In the genomic region with DNA sequence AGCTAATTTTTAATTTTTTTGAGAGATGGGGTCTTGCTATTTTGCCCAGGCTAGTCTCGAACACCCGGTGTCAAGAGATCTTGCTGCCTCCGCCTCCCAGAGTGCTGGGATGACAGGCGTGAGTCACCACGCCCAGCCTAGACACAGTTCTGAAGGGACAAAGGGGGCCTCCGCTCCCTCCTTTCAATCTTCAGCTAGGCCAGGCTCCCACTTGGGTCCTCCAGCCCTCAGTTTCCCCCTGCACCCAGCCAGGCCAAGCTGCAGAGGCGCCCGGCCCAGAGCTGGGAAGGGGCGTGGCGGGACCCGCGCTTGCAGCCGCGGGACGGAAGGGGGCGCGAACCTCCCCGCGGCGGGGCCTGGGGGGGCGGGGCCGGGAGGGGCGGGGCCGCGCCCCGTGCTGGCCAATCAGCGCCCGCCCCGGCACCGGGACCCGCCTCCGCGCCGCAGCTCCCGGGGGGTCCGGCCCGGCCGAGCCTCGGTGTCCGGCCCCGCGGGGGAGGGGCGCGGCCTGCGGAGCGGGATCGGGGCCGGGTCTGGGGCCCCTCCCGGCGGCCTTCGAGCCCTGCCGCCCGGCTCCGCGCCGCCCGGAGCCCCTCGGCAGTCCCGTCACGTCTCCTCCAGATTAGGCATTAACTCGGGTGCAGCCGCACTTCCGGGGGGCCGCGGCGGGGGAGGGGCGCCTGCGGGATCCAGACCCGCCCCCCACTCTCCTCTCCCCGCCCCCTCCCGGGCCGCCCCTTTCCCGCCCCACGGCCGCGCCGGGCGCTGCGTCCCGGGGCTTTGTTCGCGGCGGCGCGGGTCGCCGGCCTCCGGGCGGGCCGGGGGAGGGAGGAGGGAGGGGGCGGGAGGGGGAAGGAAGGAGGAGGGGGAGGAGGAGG, we compare ENCODE assay signal across 1 cellular context.
TF ChIP-seq lines count a peak whose summit lies in the region.

No MANE protein-coding gene starts in this region.

TF ChIP-seq in H1, 55 proteins besides CTCF, POLR2A, EP300 and RAD21:
- TF ChIP-seq CTBP2 (IDR thresholded peaks at IDR 0.05; ENCODE audit: borderline replicate concordance, insufficient read depth, insufficient read length, low read length): no peak
- TF ChIP-seq KDM1A (IDR thresholded peaks at IDR 0.05; ENCODE audit: borderline replicate concordance, low read length): peak; percentile 94
- no peak for TF ChIP-seq BRCA1 (IDR thresholded peaks at IDR 0.05; ENCODE audit: low read depth, low read length)
- 0 out of 2 replicates have a peak, but pooled peaks have one; percentile 34 for TF ChIP-seq SP4 (IDR thresholded peaks at IDR 0.05; ENCODE audit: low read length)
- TF ChIP-seq PHF8 (conservative IDR thresholded peaks at IDR 0.05; ENCODE audit: low read depth, low read length): peak; percentile 44; the same call in 1 of the 2 replicates
- TF ChIP-seq HDAC2 (IDR thresholded peaks at IDR 0.05; ENCODE audit: borderline replicate concordance in 1 of 2, low read depth in 2 of 2, low read length in 2 of 2): 0 out of 4 replicates have a peak, but pooled peaks of 1 of the 2 experiments have one; percentile 72
- TF ChIP-seq TAF7 (optimal IDR thresholded peaks at IDR 0.05; ENCODE audit: borderline replicate concordance, low read depth, low read length): no peak
- TF ChIP-seq CHD1 (IDR thresholded peaks at IDR 0.05; ENCODE audit: low read depth, low read length): no peak
- TF ChIP-seq RNF2 (IDR thresholded peaks at IDR 0.05; ENCODE audit: borderline replicate concordance, low read depth, low read length, missing control alignments, poor library complexity, severe bottlenecking): no peak
